1 cellular context compared by ENCODE assay signal in genomic region chr3:56799251-56799882, GRCh38.
A peak's percentile ranks its signal among the peaks of the same experiment; 100 is the strongest.
TF ChIP-seq lines count a peak whose summit lies in the region.

No MANE protein-coding gene starts in this region.

TF ChIP-seq in GM12878, 131 proteins besides CTCF, POLR2A, EP300 and RAD21 (continued from another document):
- TF ChIP-seq ZBTB40 (IDR thresholded peaks at IDR 0.05; ENCODE audit: borderline replicate concordance) (no peak), CHD1 (IDR thresholded peaks at IDR 0.05; ENCODE audit: low read depth, low read length) (no peak), ZNF274 (IDR thresholded peaks at IDR 0.05; ENCODE audit: insufficient read depth, insufficient read length) (no peak), NR2C1 (IDR thresholded peaks at IDR 0.05) (no peak), CHD4 (IDR thresholded peaks at IDR 0.05) (no peak), KDM1A (IDR thresholded peaks at IDR 0.05; ENCODE audit: borderline replicate concordance) (no peak), CREB1 (IDR thresholded peaks at IDR 0.05; ENCODE audit: low read depth) (no peak), BRCA1 (IDR thresholded peaks at IDR 0.05; ENCODE audit: low read depth, low read length) (no peak), NR2C2 (IDR thresholded peaks at IDR 0.05; ENCODE audit: borderline replicate concordance, control insufficient read depth, insufficient read length, low read depth) (no peak), RUNX3 (IDR thresholded peaks at IDR 0.05; ENCODE audit: low read length) (peak; percentile 32; the same call in 1 of the 2 replicates), ZBTB11 (CRISPR knock-in tag; IDR thresholded peaks at IDR 0.05) (no peak), HSF1 (IDR thresholded peaks at IDR 0.05; ENCODE audit: low read depth, low read length) (no peak), SRF (IDR thresholded peaks at IDR 0.05; ENCODE audit: low read depth in 2 of 2, low read length in 2 of 2) (no peak), SREBF1 (IDR thresholded peaks at IDR 0.05; ENCODE audit: low read length) (no peak), ZNF207 (IDR thresholded peaks at IDR 0.05; ENCODE audit: borderline replicate concordance) (no peak), SREBF2 (IDR thresholded peaks at IDR 0.05; ENCODE audit: low read length) (no peak), HDGF (IDR thresholded peaks at IDR 0.05) (no peak), ZNF622 (IDR thresholded peaks at IDR 0.05) (no peak)
TF ChIP-seq in GM12878: peak in this region for 16.
